ENCODE assay signal across 1 cellular context in genomic region chr9:37002413-37003217, GRCh38.
TF ChIP-seq lines count a peak whose summit lies in the region.

No MANE protein-coding gene starts in this region.

TF ChIP-seq in H1, 55 proteins besides CTCF, POLR2A, EP300 and RAD21 (continued from another document):
- TF ChIP-seq RBBP5 (IDR thresholded peaks at IDR 0.05; ENCODE audit: borderline replicate concordance, low read depth, low read length): peak; percentile 72
- TF ChIP-seq CREB1 (IDR thresholded peaks at IDR 0.05): peak; percentile 8; the same call in 1 of the 2 replicates
- TF ChIP-seq USF2 (IDR thresholded peaks at IDR 0.05; ENCODE audit: low read length): no peak
- no peak for TF ChIP-seq KDM1A (IDR thresholded peaks at IDR 0.05; ENCODE audit: borderline replicate concordance, low read length)
- TF ChIP-seq KDM4A (IDR thresholded peaks at IDR 0.05; ENCODE audit: low read depth, low read length, severe bottlenecking): peak; percentile 60
- TF ChIP-seq SUZ12 (IDR thresholded peaks at IDR 0.05; ENCODE audit: low read length): peak; percentile 88
- TF ChIP-seq ASH2L (IDR thresholded peaks at IDR 0.05; ENCODE audit: low read length): peak; percentile 38
- TF ChIP-seq RNF2 (IDR thresholded peaks at IDR 0.05; ENCODE audit: borderline replicate concordance, low read depth, low read length, missing control alignments, poor library complexity, severe bottlenecking): peak; percentile 40
- no peak for TF ChIP-seq CBX5 (IDR thresholded peaks at IDR 0.05; ENCODE audit: low read depth, low read length)
- TF ChIP-seq CHD7 (IDR thresholded peaks at IDR 0.05; ENCODE audit: insufficient replicate concordance, low read length): no peak
- peak; percentile 88 for TF ChIP-seq EZH2 (IDR thresholded peaks at IDR 0.05; ENCODE audit: low read depth, low read length, severe bottlenecking)
- no peak for TF ChIP-seq YY1 (IDR thresholded peaks at IDR 0.05; ENCODE audit: low read depth, low read length)
